ENCODE assay signal across 8 cellular contexts in the genomic region with DNA sequence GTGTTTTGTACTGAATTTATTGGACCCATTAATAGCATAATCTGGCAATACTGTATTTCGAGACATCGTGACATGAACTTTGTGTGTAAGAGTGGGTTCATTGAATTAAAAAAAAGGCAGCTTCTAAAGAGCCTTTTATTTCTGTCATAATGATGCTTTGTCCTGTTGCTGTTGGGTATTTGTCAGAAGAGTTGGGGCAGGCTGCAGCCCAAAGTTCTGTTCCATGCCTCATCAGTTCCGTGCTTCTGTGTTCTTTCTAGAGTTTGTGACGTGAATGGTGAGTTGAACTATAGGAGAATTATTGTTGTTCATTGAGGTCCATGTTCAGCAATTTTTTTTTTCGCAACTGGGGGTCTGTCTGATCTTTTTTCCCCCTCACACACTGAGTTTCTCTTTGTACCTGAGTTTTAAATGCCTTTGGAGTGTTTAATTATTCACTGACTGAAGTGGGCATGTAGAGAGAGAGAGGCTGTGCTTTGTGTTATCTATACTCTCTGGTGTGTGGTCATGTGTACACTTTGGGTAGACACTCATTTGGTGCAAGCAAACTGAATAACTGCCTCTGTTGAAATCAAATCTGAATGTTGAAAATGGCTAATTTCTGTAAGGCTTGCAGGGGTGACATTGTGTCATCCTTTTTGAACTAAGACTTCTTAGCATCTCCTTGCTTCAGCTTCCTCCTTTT.
DNase-seq lines count a peak whose midpoint lies in the region; TF ChIP-seq lines count a peak whose summit lies in the region.

No MANE protein-coding gene starts in this region.

- peak; percentile 26 for DNase-seq in stimulated activated CD4-positive, alpha-beta T cell treated with anti-CD3 and anti-CD28 coated beads, Interleukin-4, amount 100 ng/mL, for 24 hours
- DNase-seq in stimulated activated CD4-positive, alpha-beta T cell treated with anti-CD3 and anti-CD28 coated beads, Interleukin-12 subunit alpha, Interleukin-12 subunit beta, amount 100 ng/mL, for 4 hours: no peak
- DNase-seq in amygdala (lab: John Stamatoyannopoulos, UW): peak in 37 of 56 donors; percentile 1 to 79 (median 31)
- peak; percentile 25 for DNase-seq in mesenchymal stem cell
- DNase-seq in uterus: no peak
- DNase-seq in activated gamma-delta T cell treated with Interleukin-2 at 50 U/mL for 16 hours: no peak
- DNase-seq in COR-L47 (lab: John Stamatoyannopoulos, UW): no peak
- DNase-seq in NCI-H1092 treated with DMSO at 0.1 percent for 48 hours (lab: John Stamatoyannopoulos, UW): no peak

- WGBS in mesenchymal stem cell: 92% methylated on average over 4 of the region's 5 CpGs

- H3K4me2 ChIP-seq in mesenchymal stem cell (ENCODE audit: low read length, poor library complexity, severe bottlenecking): no peak overlapping the region

- H3K9me3 ChIP-seq in mesenchymal stem cell (ENCODE audit: control insufficient read depth, low read length) (no peaks in the 10 kb centered on the region), uterus (no peaks in the 10 kb centered on the region)

- H2BK15ac ChIP-seq in mesenchymal stem cell (ENCODE audit: low read depth, poor library complexity, severe bottlenecking): no peak overlapping the region

- no peak overlapping the region for H3K18ac ChIP-seq in mesenchymal stem cell (ENCODE audit: low read depth in 1 of 2, low read length in 2 of 2)

- H3K4ac ChIP-seq in mesenchymal stem cell (ENCODE audit: low read depth in 1 of 2, low read length in 2 of 2): no peak overlapping the region

- no peak overlapping the region for H2AFZ ChIP-seq in mesenchymal stem cell (ENCODE audit: low read depth, low read length)

- H3K9ac ChIP-seq in mesenchymal stem cell (ENCODE audit: low read length): peak overlapping the region; percentile 84

- no peak overlapping the region for H2BK12ac ChIP-seq in mesenchymal stem cell (ENCODE audit: low read length in 2 of 2)

- no peak overlapping the region for H3K14ac ChIP-seq in mesenchymal stem cell (ENCODE audit: low read length in 2 of 2)

- intact Hi-C loops in uterus (cut with DNase I; ENCODE audit: low total_unique reads): no loop called here

- H3K4me1 ChIP-seq in mesenchymal stem cell (ENCODE audit: control insufficient read depth, insufficient read depth, low read depth, low read length) (peaks cover 3% of the 10 kb centered on the region), uterus (peaks cover 0 to 4% of the 10 kb centered on the region in 2 donors)

- H2BK5ac ChIP-seq in mesenchymal stem cell (ENCODE audit: low read depth, low read length, poor library complexity, severe bottlenecking): no peak overlapping the region

- peak overlapping the region; percentile 89 for H2AK5ac ChIP-seq in mesenchymal stem cell (ENCODE audit: low read length, severe bottlenecking)

- H3K27me3 ChIP-seq in mesenchymal stem cell (ENCODE audit: control insufficient read depth in 1 of 2, insufficient read depth in 1 of 2, low read length in 2 of 2) (no peaks in the 10 kb centered on the region), uterus (no peaks in the 10 kb centered on the region)

- H3K36me3 ChIP-seq in mesenchymal stem cell (ENCODE audit: control insufficient read depth in 1 of 2, insufficient read depth in 2 of 2, low read depth in 1 of 2, low read length in 2 of 2) (no peaks in the 10 kb centered on the region), uterus (no peaks in the 10 kb centered on the region)

- no peak overlapping the region for H2BK120ac ChIP-seq in mesenchymal stem cell (ENCODE audit: low read depth, low read length)

- TF ChIP-seq POLR2A in uterus (IDR thresholded peaks at IDR 0.05): no peak

- H3K4me3 ChIP-seq in mesenchymal stem cell (ENCODE audit: insufficient read depth in 1 of 2, low read depth in 1 of 2, low read length in 2 of 2): peak overlapping the region in 1 of 2 experiments; percentile 68
- H3K4me3 ChIP-seq in uterus: no peak overlapping the region

- H3K27ac ChIP-seq in mesenchymal stem cell (ENCODE audit: low read length, poor library complexity, severe bottlenecking): peak overlapping the region; percentile 12
- peak overlapping the region; percentile 61 to 63 for H3K27ac ChIP-seq in uterus

- no peak overlapping the region for H3K23ac ChIP-seq in mesenchymal stem cell (ENCODE audit: low read length in 2 of 2)

- no peak overlapping the region for H4K91ac ChIP-seq in mesenchymal stem cell (ENCODE audit: low read length)

- H3K79me1 ChIP-seq in mesenchymal stem cell (replicated peaks; ENCODE audit: low read length, poor library complexity, severe bottlenecking): peaks cover 13% of the 10 kb centered on the region

- no peak for TF ChIP-seq CTCF in uterus (IDR thresholded peaks at IDR 0.05)

- H4K8ac ChIP-seq in mesenchymal stem cell (ENCODE audit: low read length): no peak overlapping the region

Comparison
In these comparisons a context has a peak if more than half of its experiments do, and no peak if none do; other contexts are left out.
1. DNase-seq: peak in stimulated activated CD4-positive, alpha-beta T cell treated with anti-CD3 and anti-CD28 coated beads, Interleukin-4, amount 100 ng/mL, for 24 hours (single experiment), amygdala (37 of 56) and mesenchymal stem cell (single experiment); none in stimulated activated CD4-positive, alpha-beta T cell treated with anti-CD3 and anti-CD28 coated beads, Interleukin-12 subunit alpha, Interleukin-12 subunit beta, amount 100 ng/mL, for 4 hours (single experiment), uterus (0 of 2), activated gamma-delta T cell treated with Interleukin-2 at 50 U/mL for 16 hours (single experiment), COR-L47 (single experiment) and NCI-H1092 treated with DMSO at 0.1 percent for 48 hours (single experiment).